Comparison of ENCODE assay signal across 1 cellular context in the genomic region with DNA sequence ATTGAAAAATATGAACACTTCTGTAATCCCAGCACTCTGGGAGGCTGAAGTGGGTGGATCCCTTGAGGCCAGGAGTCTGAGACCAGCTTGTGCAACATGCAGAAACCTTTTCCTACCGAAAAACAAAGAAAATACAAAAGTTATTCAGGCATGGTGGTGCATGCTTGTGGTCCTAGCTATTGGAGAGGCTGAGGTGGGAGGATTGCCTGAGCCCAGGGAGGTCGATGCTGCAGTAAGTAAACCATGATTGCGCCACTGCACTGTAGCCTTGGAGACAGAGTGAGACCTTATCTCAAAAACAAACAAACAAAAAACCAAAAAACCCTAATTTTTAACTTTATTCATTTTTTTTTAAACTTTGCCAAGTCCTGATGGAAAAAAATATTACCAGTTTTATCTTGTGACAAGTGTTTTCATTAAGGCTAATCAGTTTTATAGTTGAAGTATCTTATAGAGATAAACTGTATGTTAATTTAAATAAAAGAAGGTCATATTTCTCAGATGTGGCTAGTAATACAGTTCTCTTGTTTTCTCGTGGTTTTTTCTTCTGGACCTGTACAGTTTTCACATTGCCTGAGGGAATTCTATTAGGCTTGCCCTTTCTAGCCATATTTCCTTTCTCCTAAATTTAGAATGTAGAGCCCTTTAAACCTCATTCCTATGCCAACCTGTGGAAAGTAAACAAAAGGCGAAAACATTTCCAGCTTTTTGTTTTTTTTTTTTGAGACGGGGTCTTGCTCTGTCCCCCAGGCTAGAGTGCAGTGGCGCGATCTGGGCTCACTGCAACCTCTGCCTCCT.
A peak's percentile ranks its signal among the peaks of the same experiment; 100 is the strongest.
TF ChIP-seq lines count a peak whose summit lies in the region.

No MANE protein-coding gene starts in this region.

TF ChIP-seq in HepG2, 621 proteins besides CTCF, POLR2A, EP300 and RAD21 (continued from another document and continues in another):
- TF ChIP-seq ZNF570 (CRISPR knock-in tag; IDR thresholded peaks at IDR 0.05; ENCODE audit: borderline replicate concordance): no peak
- TF ChIP-seq, protein P1, sequence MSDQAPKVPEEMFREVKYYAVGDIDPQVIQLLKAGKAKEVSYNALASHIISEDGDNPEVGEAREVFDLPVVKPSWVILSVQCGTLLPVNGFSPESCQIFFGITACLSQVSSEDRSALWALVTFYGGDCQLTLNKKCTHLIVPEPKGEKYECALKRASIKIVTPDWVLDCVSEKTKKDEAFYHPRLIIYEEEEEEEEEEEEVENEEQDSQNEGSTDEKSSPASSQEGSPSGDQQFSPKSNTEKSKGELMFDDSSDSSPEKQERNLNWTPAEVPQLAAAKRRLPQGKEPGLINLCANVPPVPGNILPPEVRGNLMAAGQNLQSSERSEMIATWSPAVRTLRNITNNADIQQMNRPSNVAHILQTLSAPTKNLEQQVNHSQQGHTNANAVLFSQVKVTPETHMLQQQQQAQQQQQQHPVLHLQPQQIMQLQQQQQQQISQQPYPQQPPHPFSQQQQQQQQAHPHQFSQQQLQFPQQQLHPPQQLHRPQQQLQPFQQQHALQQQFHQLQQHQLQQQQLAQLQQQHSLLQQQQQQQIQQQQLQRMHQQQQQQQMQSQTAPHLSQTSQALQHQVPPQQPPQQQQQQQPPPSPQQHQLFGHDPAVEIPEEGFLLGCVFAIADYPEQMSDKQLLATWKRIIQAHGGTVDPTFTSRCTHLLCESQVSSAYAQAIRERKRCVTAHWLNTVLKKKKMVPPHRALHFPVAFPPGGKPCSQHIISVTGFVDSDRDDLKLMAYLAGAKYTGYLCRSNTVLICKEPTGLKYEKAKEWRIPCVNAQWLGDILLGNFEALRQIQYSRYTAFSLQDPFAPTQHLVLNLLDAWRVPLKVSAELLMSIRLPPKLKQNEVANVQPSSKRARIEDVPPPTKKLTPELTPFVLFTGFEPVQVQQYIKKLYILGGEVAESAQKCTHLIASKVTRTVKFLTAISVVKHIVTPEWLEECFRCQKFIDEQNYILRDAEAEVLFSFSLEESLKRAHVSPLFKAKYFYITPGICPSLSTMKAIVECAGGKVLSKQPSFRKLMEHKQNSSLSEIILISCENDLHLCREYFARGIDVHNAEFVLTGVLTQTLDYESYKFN (CRISPR knock-in tag; conservative IDR thresholded peaks at IDR 0.05): 0 out of 2 replicates have a peak, but pooled peaks have one; percentile 33
- peak; percentile 65; the same call in 1 of the 2 replicates for TF ChIP-seq GATAD2A (CRISPR knock-in tag; IDR thresholded peaks at IDR 0.05)
- TF ChIP-seq KLF11 (CRISPR knock-in tag; IDR thresholded peaks at IDR 0.05): no peak
- TF ChIP-seq GLI4 (CRISPR knock-in tag; IDR thresholded peaks at IDR 0.05; ENCODE audit: borderline replicate concordance): no peak
- TF ChIP-seq ONECUT2 (CRISPR knock-in tag; IDR thresholded peaks at IDR 0.05): 0 out of 2 replicates have a peak, but pooled peaks have one; percentile 44
- 0 out of 2 replicates have a peak, but pooled peaks have one; percentile 38 for TF ChIP-seq ADNP (CRISPR knock-in tag; IDR thresholded peaks at IDR 0.05)
- peak; percentile 71 for TF ChIP-seq ZMYM4 (CRISPR knock-in tag; IDR thresholded peaks at IDR 0.05)
- peak; percentile 94 for TF ChIP-seq CEBPG (CRISPR knock-in tag; IDR thresholded peaks at IDR 0.05)
- TF ChIP-seq ZNF781 (CRISPR knock-in tag; IDR thresholded peaks at IDR 0.05; ENCODE audit: borderline replicate concordance, not compliant biosample characterization): no peak
- peak; percentile 77 for TF ChIP-seq RFX3 (CRISPR knock-in tag; IDR thresholded peaks at IDR 0.05)
- peak; percentile 44; the same call in 1 of the 2 replicates for TF ChIP-seq FOXO1 (CRISPR knock-in tag; IDR thresholded peaks at IDR 0.05)
- TF ChIP-seq KDM2A (CRISPR knock-in tag; IDR thresholded peaks at IDR 0.05; ENCODE audit: borderline replicate concordance, low read depth): no peak
- 0 out of 2 replicates have a peak, but pooled peaks have one; percentile 26 for TF ChIP-seq ZNF12 (CRISPR knock-in tag; IDR thresholded peaks at IDR 0.05)
- TF ChIP-seq, protein P2, sequence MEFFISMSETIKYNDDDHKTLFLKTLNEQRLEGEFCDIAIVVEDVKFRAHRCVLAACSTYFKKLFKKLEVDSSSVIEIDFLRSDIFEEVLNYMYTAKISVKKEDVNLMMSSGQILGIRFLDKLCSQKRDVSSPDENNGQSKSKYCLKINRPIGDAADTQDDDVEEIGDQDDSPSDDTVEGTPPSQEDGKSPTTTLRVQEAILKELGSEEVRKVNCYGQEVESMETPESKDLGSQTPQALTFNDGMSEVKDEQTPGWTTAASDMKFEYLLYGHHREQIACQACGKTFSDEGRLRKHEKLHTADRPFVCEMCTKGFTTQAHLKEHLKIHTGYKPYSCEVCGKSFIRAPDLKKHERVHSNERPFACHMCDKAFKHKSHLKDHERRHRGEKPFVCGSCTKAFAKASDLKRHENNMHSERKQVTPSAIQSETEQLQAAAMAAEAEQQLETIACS (CRISPR knock-in tag; IDR thresholded peaks at IDR 0.05): no peak
- TF ChIP-seq GABPB1 (CRISPR knock-in tag; IDR thresholded peaks at IDR 0.05): 0 out of 2 replicates have a peak, but pooled peaks have one; percentile 22
- 0 out of 2 replicates have a peak, but pooled peaks have one; percentile 19 for TF ChIP-seq ZNF788 (CRISPR knock-in tag; IDR thresholded peaks at IDR 0.05; ENCODE audit: borderline replicate concordance)
- no peak for TF ChIP-seq SOX5 (CRISPR knock-in tag; IDR thresholded peaks at IDR 0.05; ENCODE audit: borderline replicate concordance)
- TF ChIP-seq, protein P3, sequence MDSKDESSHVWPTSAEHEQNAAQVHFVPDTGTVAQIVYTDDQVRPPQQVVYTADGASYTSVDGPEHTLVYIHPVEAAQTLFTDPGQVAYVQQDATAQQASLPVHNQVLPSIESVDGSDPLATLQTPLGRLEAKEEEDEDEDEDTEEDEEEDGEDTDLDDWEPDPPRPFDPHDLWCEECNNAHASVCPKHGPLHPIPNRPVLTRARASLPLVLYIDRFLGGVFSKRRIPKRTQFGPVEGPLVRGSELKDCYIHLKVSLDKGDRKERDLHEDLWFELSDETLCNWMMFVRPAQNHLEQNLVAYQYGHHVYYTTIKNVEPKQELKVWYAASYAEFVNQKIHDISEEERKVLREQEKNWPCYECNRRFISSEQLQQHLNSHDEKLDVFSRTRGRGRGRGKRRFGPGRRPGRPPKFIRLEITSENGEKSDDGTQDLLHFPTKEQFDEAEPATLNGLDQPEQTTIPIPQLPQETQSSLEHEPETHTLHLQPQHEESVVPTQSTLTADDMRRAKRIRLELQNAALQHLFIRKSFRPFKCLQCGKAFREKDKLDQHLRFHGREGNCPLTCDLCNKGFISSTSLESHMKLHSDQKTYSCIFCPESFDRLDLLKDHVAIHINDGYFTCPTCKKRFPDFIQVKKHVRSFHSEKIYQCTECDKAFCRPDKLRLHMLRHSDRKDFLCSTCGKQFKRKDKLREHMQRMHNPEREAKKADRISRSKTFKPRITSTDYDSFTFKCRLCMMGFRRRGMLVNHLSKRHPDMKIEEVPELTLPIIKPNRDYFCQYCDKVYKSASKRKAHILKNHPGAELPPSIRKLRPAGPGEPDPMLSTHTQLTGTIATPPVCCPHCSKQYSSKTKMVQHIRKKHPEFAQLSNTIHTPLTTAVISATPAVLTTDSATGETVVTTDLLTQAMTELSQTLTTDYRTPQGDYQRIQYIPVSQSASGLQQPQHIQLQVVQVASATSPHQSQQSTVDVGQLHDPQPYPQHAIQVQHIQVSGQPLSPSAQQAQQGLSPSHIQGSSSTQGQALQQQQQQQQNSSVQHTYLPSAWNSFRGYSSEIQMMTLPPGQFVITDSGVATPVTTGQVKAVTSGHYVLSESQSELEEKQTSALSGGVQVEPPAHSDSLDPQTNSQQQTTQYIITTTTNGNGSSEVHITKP (CRISPR knock-in tag; IDR thresholded peaks at IDR 0.05; ENCODE audit: low read depth): 0 out of 2 replicates have a peak, but pooled peaks have one; percentile 19
- no peak for TF ChIP-seq FOXP1 (IDR thresholded peaks at IDR 0.05)
- peak; percentile 71 for TF ChIP-seq FOXP1 (CRISPR knock-in tag; IDR thresholded peaks at IDR 0.05)
- peak; percentile 18; the same call in 1 of the 2 replicates for TF ChIP-seq MED1 (CRISPR knock-in tag; IDR thresholded peaks at IDR 0.05)
- TF ChIP-seq ZNF737 (CRISPR knock-in tag; IDR thresholded peaks at IDR 0.05; ENCODE audit: borderline replicate concordance): no peak
- no peak for TF ChIP-seq ZBTB8A (CRISPR knock-in tag; IDR thresholded peaks at IDR 0.05; ENCODE audit: borderline replicate concordance, low read depth)
- TF ChIP-seq RFXAP (CRISPR knock-in tag; IDR thresholded peaks at IDR 0.05; ENCODE audit: borderline replicate concordance): no peak
- TF ChIP-seq LCORL (IDR thresholded peaks at IDR 0.05): peak; percentile 58; the same call in 1 of the 2 replicates
- peak; percentile 57 for TF ChIP-seq LCORL (CRISPR knock-in tag; IDR thresholded peaks at IDR 0.05)
- peak; percentile 41; the same call in 1 of the 2 replicates for TF ChIP-seq FOXA3 (CRISPR knock-in tag; IDR thresholded peaks at IDR 0.05)
- peak; percentile 30; the same call in 1 of the 2 replicates for TF ChIP-seq ARID4A (CRISPR knock-in tag; IDR thresholded peaks at IDR 0.05; ENCODE audit: borderline replicate concordance)
- no peak for TF ChIP-seq ZNF18 (CRISPR knock-in tag; IDR thresholded peaks at IDR 0.05; ENCODE audit: insufficient replicate concordance)
- TF ChIP-seq SNRNP70 (IDR thresholded peaks at IDR 0.05; ENCODE audit: low read depth, low read length): no peak
- TF ChIP-seq RFX1 (IDR thresholded peaks at IDR 0.05): peak; percentile 72
- TF ChIP-seq ZMYM2 (CRISPR knock-in tag; IDR thresholded peaks at IDR 0.05): peak; percentile 81
- no peak for TF ChIP-seq ZNF879 (CRISPR knock-in tag; IDR thresholded peaks at IDR 0.05)
- TF ChIP-seq, protein P4, sequence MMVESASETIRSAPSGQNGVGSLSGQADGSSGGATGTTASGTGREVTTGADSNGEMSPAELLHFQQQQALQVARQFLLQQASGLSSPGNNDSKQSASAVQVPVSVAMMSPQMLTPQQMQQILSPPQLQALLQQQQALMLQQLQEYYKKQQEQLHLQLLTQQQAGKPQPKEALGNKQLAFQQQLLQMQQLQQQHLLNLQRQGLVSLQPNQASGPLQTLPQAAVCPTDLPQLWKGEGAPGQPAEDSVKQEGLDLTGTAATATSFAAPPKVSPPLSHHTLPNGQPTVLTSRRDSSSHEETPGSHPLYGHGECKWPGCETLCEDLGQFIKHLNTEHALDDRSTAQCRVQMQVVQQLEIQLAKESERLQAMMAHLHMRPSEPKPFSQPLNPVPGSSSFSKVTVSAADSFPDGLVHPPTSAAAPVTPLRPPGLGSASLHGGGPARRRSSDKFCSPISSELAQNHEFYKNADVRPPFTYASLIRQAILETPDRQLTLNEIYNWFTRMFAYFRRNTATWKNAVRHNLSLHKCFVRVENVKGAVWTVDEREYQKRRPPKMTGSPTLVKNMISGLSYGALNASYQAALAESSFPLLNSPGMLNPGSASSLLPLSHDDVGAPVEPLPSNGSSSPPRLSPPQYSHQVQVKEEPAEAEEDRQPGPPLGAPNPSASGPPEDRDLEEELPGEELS (CRISPR knock-in tag; IDR thresholded peaks at IDR 0.05): peak; percentile 83
- no peak for TF ChIP-seq FLYWCH1 (CRISPR knock-in tag; IDR thresholded peaks at IDR 0.05)
- peak; percentile 94 for TF ChIP-seq CEBPB (IDR thresholded peaks at IDR 0.05; ENCODE audit: borderline replicate concordance, low read depth, low read length)
- peak; percentile 65; the same call in 1 of the 2 replicates for TF ChIP-seq FOXJ3 (CRISPR knock-in tag; IDR thresholded peaks at IDR 0.05; ENCODE audit: borderline replicate concordance)
- TF ChIP-seq ZBTB7B (CRISPR knock-in tag; IDR thresholded peaks at IDR 0.05): peak; percentile 37; the same call in 1 of the 2 replicates
- no peak for TF ChIP-seq ZFP36 (IDR thresholded peaks at IDR 0.05; ENCODE audit: borderline replicate concordance, low read depth, low read length, partially characterized antibody)
- TF ChIP-seq SRSF1 (optimal IDR thresholded peaks at IDR 0.05; ENCODE audit: low read depth, low read length): no peak
- TF ChIP-seq, protein P5, sequence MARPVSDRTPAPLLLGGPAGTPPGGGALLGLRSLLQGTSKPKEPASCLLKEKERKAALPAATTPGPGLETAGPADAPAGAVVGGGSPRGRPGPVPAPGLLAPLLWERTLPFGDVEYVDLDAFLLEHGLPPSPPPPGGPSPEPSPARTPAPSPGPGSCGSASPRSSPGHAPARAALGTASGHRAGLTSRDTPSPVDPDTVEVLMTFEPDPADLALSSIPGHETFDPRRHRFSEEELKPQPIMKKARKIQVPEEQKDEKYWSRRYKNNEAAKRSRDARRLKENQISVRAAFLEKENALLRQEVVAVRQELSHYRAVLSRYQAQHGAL (CRISPR knock-in tag; IDR thresholded peaks at IDR 0.05; ENCODE audit: not compliant biosample characterization): no peak
